ENCODE assay signal across 1 cellular context in the genomic region with DNA sequence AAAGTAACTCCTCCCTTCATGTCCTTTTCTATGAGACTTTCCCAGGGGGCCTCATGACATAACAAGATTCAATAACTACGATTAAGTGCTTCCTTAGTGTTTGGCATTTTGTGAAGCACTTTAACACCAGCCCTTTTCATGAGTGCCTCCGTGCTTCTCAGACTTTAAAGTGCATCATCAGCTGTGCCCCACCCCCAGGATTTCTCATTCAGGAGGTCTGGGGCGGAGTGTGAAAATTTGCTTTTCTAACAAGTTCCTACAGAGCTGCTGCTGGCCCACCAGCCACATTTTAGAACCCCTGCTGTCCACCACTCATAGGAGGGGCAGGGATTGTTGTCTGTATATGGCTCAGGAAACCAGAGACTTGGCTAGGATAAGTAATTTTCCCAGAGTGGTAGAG.
TF ChIP-seq lines count a peak whose summit lies in the region.

No MANE protein-coding gene starts in this region.

TF ChIP-seq in H1, 55 proteins besides CTCF, POLR2A, EP300 and RAD21:
- TF ChIP-seq YY1 (IDR thresholded peaks at IDR 0.05; ENCODE audit: low read depth, low read length) (no peak), TEAD4 (IDR thresholded peaks at IDR 0.05; ENCODE audit: low read depth, low read length) (no peak), GTF2F1 (IDR thresholded peaks at IDR 0.05; ENCODE audit: borderline replicate concordance, low read depth, low read length) (no peak), KDM5A (IDR thresholded peaks at IDR 0.05; ENCODE audit: low read length) (no peak), FOSL1 (IDR thresholded peaks at IDR 0.05; ENCODE audit: insufficient read depth, low read depth, low read length) (no peak), SUZ12 (IDR thresholded peaks at IDR 0.05; ENCODE audit: low read length) (no peak), HDAC6 (IDR thresholded peaks at IDR 0.05; ENCODE audit: low read depth, low read length) (no peak), SP4 (IDR thresholded peaks at IDR 0.05; ENCODE audit: low read length) (no peak), MAX (IDR thresholded peaks at IDR 0.05) (no peak), JUND (IDR thresholded peaks at IDR 0.05; ENCODE audit: low read length) (no peak), CBX5 (IDR thresholded peaks at IDR 0.05; ENCODE audit: low read depth, low read length) (no peak), RBBP5 (IDR thresholded peaks at IDR 0.05; ENCODE audit: borderline replicate concordance, low read depth, low read length) (no peak), PHF8 (conservative IDR thresholded peaks at IDR 0.05; ENCODE audit: low read depth, low read length) (no peak)
- TF ChIP-seq, protein P1, sequence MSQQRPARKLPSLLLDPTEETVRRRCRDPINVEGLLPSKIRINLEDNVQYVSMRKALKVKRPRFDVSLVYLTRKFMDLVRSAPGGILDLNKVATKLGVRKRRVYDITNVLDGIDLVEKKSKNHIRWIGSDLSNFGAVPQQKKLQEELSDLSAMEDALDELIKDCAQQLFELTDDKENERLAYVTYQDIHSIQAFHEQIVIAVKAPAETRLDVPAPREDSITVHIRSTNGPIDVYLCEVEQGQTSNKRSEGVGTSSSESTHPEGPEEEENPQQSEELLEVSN (IDR thresholded peaks at IDR 0.05), result no peak
TF ChIP-seq in H1: peak in this region for 0.
